ENCODE assay signal across 27 cellular contexts in genomic region chr10:5418584-5418983, GRCh38. TPM values are rescaled to one million over a fixed set of nuclear protein-coding genes. Genes with fewer than 3 reads are reported as not detected.
"Had no signal": no experiment of that assay in that cellular context is flagged by ENCODE, and none has a peak within 500 bp of the region (broad histone marks: within the 10 kb centered on the region; RNA-seq: fewer than 3 reads in every experiment).

No MANE protein-coding gene starts in this region.

- H3K27me3 Mint-ChIP-seq: T-cell had no signal

- DNase-seq: IMR-90; Kasumi-1; KG1; MV-4-11; NCI-H1048; NCI-H1105; NCI-H1417; NCI-H1436 treated with DMSO at 0.1 percent for 48 hours; NCI-H1694; NCI-H187 treated with DMSO at 0.1 percent for 48 hours; NCI-H2029 treated with DMSO at 0.1 percent for 48 hours; NCI-H2227 treated with DMSO at 0.1 percent for 48 hours; NCI-H524; NCI-H526 treated with DMSO at 0.1 percent for 48 hours; NCI-H774; NK-92 treated with Interleukin-12 subunit alpha and Interleukin-12 subunit beta, amount 100 ng/mL, for 24 hours; PC-3; SHP77; SK-N-SH; SW 1271; T-cell had no signal

- H3K27ac Mint-ChIP-seq: T-cell had no signal

- H3K4me2 ChIP-seq: SK-N-SH had no signal

- ATAC-seq: Panc1, PC-3, T-cell had no signal

- H3K27ac ChIP-seq: RWPE1 had no signal

- H3K4me3 Mint-ChIP-seq: T-cell had no signal

- H3K9ac ChIP-seq: SK-N-SH had no signal

- H3K4me1 Mint-ChIP-seq: T-cell had no signal

RNA-seq across cellular contexts. Expression of gene TUBAL3, which starts 14.0 kb away (rescaled TPM):
- total RNA-seq: IMR-90, OCI-LY7, PC-3, T-cell had no signal

RNA-seq across cellular contexts. Expression of gene UCN3, which starts 53.8 kb away (rescaled TPM):
- total RNA-seq: IMR-90, MCF 10A, NCI-H460, OCI-LY7, PC-3, SK-MEL-5, T-cell had no signal
